Comparison of ENCODE assay signal across 8 cellular contexts in the genomic region with DNA sequence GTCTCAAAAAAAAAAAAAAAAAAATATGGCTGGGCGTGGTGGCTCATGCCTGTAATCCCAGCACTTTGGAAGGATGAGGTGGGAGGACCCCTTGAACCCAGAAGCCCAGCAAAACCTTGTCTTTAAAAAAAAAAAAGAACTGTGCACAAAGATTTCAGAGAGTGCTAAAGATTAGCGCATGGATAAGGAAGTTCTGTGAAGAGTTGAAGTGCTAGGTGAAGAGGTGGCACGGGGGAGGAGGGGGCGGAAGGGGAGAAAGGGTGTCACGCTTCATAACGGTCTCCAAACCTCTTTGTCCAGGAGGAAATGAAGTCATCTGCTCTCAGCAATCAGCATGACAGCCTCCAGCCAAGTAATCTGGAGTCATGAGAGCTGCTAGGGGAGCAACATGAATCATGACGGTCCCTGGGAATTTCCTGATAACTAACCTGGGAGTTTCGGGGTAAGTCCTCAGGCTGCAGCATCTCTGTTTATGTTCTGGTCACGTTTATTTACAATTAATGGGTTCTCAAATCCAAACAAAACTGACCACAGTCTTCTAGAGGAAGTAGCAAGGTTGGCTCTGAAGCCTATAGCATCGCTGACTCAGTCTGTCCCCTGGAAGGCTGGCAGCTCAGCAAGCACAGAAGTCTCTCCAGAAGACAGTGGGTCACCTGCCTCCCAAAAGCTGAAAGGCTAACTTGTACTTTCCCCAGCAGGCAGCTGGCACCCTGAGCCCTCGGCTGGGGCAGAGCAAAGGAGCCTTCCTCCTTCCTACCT. TPM values are rescaled to one million over a fixed set of nuclear protein-coding genes. Genes with fewer than 3 reads are reported as not detected.
A peak's percentile ranks its signal among the peaks of the same experiment; 100 is the strongest.
DNase-seq lines count a peak whose midpoint lies in the region; ATAC-seq and TF ChIP-seq lines count a peak whose summit lies in the region.

No MANE protein-coding gene starts in this region.

- no peak overlapping the region for H3K27ac Mint-ChIP-seq in GM23338

- H3K9me3 Mint-ChIP-seq in GM23338, result no peaks in the 10 kb centered on the region

- peaks cover 36% of the 10 kb centered on the region for H3K27me3 Mint-ChIP-seq in GM23338 (ENCODE audit: insufficient read depth, low read depth, poor library complexity)

- H3K4me3 ChIP-seq in GM23338 (no peak overlapping the region), OCI-LY1 (ENCODE audit: low read depth, low read length, poor library complexity, severe bottlenecking) (peak overlapping the region; percentile 33)

- H3K27me3 ChIP-seq in GM23338 (ENCODE audit: insufficient read depth) (peaks cover 45% of the 10 kb centered on the region), OCI-LY1 (ENCODE audit: insufficient read depth, low read length) (no peaks in the 10 kb centered on the region)

- no peak for ATAC-seq in GM23338
- peak in 1 of 2 donors; percentile 40 for ATAC-seq in left cardiac atrium

- 0 out of 2 replicates have a peak, but pooled peaks cover 3% of the 10 kb centered on the region for H3K9me2 ChIP-seq in GM23338 (ENCODE audit: insufficient read depth)
- H3K9me2 ChIP-seq in OCI-LY1 (ENCODE audit: low read depth, low read length), result no peaks in the 10 kb centered on the region

- no peaks in the 10 kb centered on the region for H3K9me3 ChIP-seq in OCI-LY1 (ENCODE audit: low read length)

- H3K27ac ChIP-seq in GM23338 (ENCODE audit: low read depth) (no peak overlapping the region), OCI-LY1 (ENCODE audit: low read depth, low read length, poor library complexity, severe bottlenecking) (no peak overlapping the region)

- DNase-seq in DMS53 (lab: John Stamatoyannopoulos, UW) (peak; percentile 88), GM23338 (ENCODE audit: low spot score) (no peak), activated T-helper 1 cell treated with Interleukin-2 at 50 U/mL for 16 hours (ENCODE audit: low read depth) (peak; percentile 17), left cardiac atrium (peak; percentile 57), LoVo (ENCODE audit: low spot score) (no peak), amygdala (lab: John Stamatoyannopoulos, UW) (no peak)
- DNase-seq in stimulated activated CD4-positive, alpha-beta T cell treated with anti-CD3 and anti-CD28 coated beads, Interleukin-4, amount 100 ng/mL, for 1 hour, result peak; percentile 66

- peaks cover 6% of the 10 kb centered on the region; the same call in 1 of the 3 replicates for H3K36me3 Mint-ChIP-seq in GM23338 (ENCODE audit: low read depth)

- H2AFZ ChIP-seq in GM23338 (peak overlapping the region; percentile 38; the same call in 1 of the 2 replicates), OCI-LY1 (ENCODE audit: low read length) (no peak overlapping the region)

- peaks cover 51% of the 10 kb centered on the region for H3K4me1 ChIP-seq in GM23338 (ENCODE audit: insufficient read depth)
- H3K4me1 ChIP-seq in OCI-LY1 (ENCODE audit: insufficient read depth, low read length, severe bottlenecking), result peaks cover 20% of the 10 kb centered on the region

- peaks cover 10% of the 10 kb centered on the region; the same call in 1 of the 2 replicates for H3F3A ChIP-seq in GM23338 (replicated peaks; ENCODE audit: low read depth)
- H3F3A ChIP-seq in OCI-LY1 (ENCODE audit: insufficient read depth, low read length), result no peaks in the 10 kb centered on the region

- H3K4me3 Mint-ChIP-seq in GM23338, result no peak overlapping the region

- H3K9ac ChIP-seq in OCI-LY1 (ENCODE audit: low read length), result no peak overlapping the region

- no peaks in the 10 kb centered on the region for H4K20me1 ChIP-seq in GM23338 (replicated peaks; ENCODE audit: insufficient read depth)
- H4K20me1 ChIP-seq in OCI-LY1 (ENCODE audit: insufficient read depth, low read length), result no peaks in the 10 kb centered on the region

- H3K36me3 ChIP-seq in GM23338 (ENCODE audit: insufficient read depth), result no peaks in the 10 kb centered on the region; the same call in 1 of the 2 replicates
- no peaks in the 10 kb centered on the region for H3K36me3 ChIP-seq in OCI-LY1 (ENCODE audit: insufficient read depth, low read length)

- H3K79me2 ChIP-seq in GM23338 (replicated peaks; ENCODE audit: insufficient read depth) (no peaks in the 10 kb centered on the region), OCI-LY1 (ENCODE audit: insufficient read depth, low read length) (no peaks in the 10 kb centered on the region)

- TF ChIP-seq CTCF in GM23338 (conservative IDR thresholded peaks at IDR 0.05; ENCODE audit: low read depth in 2 of 2) (no peak), OCI-LY1 (IDR thresholded peaks at IDR 0.05; ENCODE audit: low read length) (no peak)

- intact Hi-C loops in left cardiac atrium (cut with DNase I), result no loop called here

- H3K4me1 Mint-ChIP-seq in GM23338, result peaks cover 51% of the 10 kb centered on the region

- H3K4me2 ChIP-seq in GM23338, result peak overlapping the region; percentile 57; the same call in 1 of the 2 replicates
- H3K4me2 ChIP-seq in OCI-LY1 (ENCODE audit: low read length), result peak overlapping the region; percentile 56

TF ChIP-seq in GM23338, 12 proteins besides CTCF, POLR2A, EP300 and RAD21 (continues in another document):
- TF ChIP-seq ZNF331 (CRISPR knock-in tag; IDR thresholded peaks at IDR 0.05; ENCODE audit: low read depth), result no peak
- TF ChIP-seq CREB1 (CRISPR knock-in tag; IDR thresholded peaks at IDR 0.05; ENCODE audit: low read depth), result no peak
- no peak for TF ChIP-seq POLR2AphosphoS5 (IDR thresholded peaks at IDR 0.05; ENCODE audit: low read depth)
- no peak for TF ChIP-seq EZH2phosphoT487 (IDR thresholded peaks at IDR 0.05; ENCODE audit: unreplicated experiment)
- TF ChIP-seq, protein P1, sequence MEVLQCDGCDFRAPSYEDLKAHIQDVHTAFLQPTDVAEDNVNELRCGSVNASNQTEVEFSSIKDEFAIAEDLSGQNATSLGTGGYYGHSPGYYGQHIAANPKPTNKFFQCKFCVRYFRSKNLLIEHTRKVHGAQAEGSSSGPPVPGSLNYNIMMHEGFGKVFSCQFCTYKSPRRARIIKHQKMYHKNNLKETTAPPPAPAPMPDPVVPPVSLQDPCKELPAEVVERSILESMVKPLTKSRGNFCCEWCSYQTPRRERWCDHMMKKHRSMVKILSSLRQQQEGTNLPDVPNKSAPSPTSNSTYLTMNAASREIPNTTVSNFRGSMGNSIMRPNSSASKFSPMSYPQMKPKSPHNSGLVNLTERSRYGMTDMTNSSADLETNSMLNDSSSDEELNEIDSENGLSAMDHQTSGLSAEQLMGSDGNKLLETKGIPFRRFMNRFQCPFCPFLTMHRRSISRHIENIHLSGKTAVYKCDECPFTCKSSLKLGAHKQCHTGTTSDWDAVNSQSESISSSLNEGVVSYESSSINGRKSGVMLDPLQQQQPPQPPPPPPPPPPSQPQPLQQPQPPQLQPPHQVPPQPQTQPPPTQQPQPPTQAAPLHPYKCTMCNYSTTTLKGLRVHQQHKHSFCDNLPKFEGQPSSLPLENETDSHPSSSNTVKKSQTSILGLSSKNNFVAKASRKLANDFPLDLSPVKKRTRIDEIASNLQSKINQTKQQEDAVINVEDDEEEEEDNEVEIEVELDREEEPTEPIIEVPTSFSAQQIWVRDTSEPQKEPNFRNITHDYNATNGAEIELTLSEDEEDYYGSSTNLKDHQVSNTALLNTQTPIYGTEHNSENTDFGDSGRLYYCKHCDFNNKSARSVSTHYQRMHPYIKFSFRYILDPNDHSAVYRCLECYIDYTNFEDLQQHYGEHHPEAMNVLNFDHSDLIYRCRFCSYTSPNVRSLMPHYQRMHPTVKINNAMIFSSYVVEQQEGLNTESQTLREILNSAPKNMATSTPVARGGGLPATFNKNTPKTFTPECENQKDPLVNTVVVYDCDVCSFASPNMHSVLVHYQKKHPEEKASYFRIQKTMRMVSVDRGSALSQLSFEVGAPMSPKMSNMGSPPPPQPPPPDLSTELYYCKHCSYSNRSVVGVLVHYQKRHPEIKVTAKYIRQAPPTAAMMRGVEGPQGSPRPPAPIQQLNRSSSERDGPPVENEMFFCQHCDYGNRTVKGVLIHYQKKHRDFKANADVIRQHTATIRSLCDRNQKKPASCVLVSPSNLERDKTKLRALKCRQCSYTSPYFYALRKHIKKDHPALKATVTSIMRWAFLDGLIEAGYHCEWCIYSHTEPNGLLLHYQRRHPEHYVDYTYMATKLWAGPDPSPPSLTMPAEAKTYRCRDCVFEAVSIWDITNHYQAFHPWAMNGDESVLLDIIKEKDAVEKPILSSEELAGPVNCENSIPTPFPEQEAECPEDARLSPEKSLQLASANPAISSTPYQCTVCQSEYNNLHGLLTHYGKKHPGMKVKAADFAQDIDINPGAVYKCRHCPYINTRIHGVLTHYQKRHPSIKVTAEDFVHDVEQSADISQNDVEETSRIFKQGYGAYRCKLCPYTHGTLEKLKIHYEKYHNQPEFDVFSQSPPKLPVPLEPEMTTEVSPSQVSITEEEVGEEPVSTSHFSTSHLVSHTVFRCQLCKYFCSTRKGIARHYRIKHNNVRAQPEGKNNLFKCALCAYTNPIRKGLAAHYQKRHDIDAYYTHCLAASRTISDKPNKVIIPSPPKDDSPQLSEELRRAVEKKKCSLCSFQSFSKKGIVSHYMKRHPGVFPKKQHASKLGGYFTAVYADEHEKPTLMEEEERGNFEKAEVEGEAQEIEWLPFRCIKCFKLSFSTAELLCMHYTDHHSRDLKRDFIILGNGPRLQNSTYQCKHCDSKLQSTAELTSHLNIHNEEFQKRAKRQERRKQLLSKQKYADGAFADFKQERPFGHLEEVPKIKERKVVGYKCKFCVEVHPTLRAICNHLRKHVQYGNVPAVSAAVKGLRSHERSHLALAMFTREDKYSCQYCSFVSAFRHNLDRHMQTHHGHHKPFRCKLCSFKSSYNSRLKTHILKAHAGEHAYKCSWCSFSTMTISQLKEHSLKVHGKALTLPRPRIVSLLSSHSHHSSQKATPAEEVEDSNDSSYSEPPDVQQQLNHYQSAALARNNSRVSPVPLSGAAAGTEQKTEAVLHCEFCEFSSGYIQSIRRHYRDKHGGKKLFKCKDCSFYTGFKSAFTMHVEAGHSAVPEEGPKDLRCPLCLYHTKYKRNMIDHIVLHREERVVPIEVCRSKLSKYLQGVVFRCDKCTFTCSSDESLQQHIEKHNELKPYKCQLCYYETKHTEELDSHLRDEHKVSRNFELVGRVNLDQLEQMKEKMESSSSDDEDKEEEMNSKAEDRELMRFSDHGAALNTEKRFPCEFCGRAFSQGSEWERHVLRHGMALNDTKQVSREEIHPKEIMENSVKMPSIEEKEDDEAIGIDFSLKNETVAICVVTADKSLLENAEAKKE (CRISPR knock-in tag; IDR thresholded peaks at IDR 0.05), result no peak

RNA-seq across cellular contexts. Expression of gene PLAU, which starts 1.9 kb away (rescaled TPM):
- total RNA-seq in GM23338 (2014; rRNA removed; shearing (Covaris generic)), result 13.3 and 14.5 TPM in 2 replicates
- 17.5 and 18.0 TPM in 2 replicates for polyA plus RNA-seq in GM23338 (2016; fragmentation: Nextera tagmentation; extraction: Ambion mirVana)
- total RNA-seq in left cardiac atrium, result 10 to 100 TPM in 1 of 2 donors, 1 to 10 TPM in 1; 9.2 to 20.1 TPM

RNA-seq across cellular contexts. Expression of gene CAMK2G, which starts 34.7 kb away (rescaled TPM):
- 32.8 and 34.1 TPM in 2 replicates for total RNA-seq in GM23338 (2014; rRNA removed; shearing (Covaris generic))
- 30.1 and 30.6 TPM in 2 replicates for polyA plus RNA-seq in GM23338 (2016; fragmentation: Nextera tagmentation; extraction: Ambion mirVana)
- 10 to 100 TPM; 12.0 to 12.4 TPM for total RNA-seq in left cardiac atrium

Comparison
In these comparisons a context has a peak if more than half of its experiments do, and no peak if none do; other contexts are left out.
1. DNase-seq: peak in DMS53 (single experiment), activated T-helper 1 cell treated with Interleukin-2 at 50 U/mL for 16 hours (single experiment), left cardiac atrium (single experiment) and stimulated activated CD4-positive, alpha-beta T cell treated with anti-CD3 and anti-CD28 coated beads, Interleukin-4, amount 100 ng/mL, for 1 hour (single experiment); none in GM23338 (single experiment), LoVo (single experiment) and amygdala (0 of 56).